8 cellular contexts compared by ENCODE assay signal in the genomic region with DNA sequence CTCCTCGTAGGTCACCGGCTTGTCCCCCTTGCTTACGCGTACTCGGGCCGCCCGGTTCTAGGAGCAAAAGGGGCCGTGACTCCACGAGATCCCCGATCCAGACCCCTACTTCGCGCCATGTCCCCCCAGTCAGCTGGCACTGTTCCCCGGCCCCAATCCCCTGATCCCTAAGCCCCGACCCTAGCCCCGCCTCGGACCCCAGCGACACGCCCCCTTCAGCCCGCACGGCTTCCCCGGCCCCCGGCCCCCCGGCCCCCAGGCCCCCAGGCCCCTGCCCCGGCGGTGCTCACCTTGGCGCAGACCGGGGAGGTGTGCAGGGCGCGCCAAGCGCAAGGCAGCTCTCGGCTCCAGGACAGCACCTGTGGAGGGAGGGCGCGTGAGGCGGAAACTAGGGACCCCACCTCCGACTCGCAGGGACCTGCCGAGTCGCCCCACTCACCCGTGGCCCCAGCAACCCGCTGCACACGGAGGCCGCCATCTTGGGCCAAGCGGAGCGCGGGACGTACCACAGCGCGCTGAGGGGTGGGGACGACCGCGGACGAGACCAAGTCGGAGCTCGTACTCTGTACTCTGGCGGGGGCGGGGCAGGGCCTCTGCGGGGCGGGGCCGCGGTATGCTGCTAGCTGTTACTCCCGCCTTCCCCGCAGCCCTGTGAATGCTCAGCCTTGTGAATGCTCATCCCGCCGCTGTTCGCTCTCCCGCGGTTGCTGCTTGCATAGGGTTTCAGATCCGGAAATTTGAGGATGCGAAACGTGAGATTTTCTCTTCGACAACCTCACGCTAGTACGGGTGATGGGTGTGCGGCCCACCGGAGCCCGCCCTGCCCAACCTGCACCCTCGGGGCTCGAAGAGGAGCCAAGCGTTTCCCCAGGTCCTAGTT. TPM values are rescaled to one million over a fixed set of nuclear protein-coding genes. Genes with fewer than 3 reads are reported as not detected.
DNase-seq lines count a peak whose midpoint lies in the region; ATAC-seq and TF ChIP-seq lines count a peak whose summit lies in the region.

Gene MRPS24, minus strand, starts transcription at position 500 of the 880 bp plus-strand sequence. Its CDS starts 22 bp downstream, at position 478.

- H3K9me3 ChIP-seq in hepatocyte (ENCODE audit: low read depth) (no peaks in the 10 kb centered on the region), aorta (ENCODE audit: control insufficient read depth, low read length) (no peaks in the 10 kb centered on the region)

- no peaks in the 10 kb centered on the region for H3K36me3 ChIP-seq in hepatocyte (replicated peaks; ENCODE audit: insufficient read depth, low read depth)
- peaks cover 0 to 4% of the 10 kb centered on the region in 2 donors for H3K36me3 ChIP-seq in aorta (ENCODE audit: control insufficient read depth in 1 of 2, insufficient read depth in 2 of 2, low read length in 1 of 2)

- H3K4me3 ChIP-seq in hepatocyte (peak within 1 kb of the TSS; percentile 57), aorta (ENCODE audit: low read length in 2 of 2) (peak within 1 kb of the TSS; percentile 87 to 89)

- WGBS in hepatocyte (ENCODE audit: low lambda C conversion rate, missing lambda C conversion rate) = 1% methylated on average over 43 of the region's 79 CpGs
- 0 to 1% methylated on average over 77 to 79 of the region's 79 CpGs for WGBS in aorta, 2 donors

- ATAC-seq in GM18517 (IDR thresholded peaks at IDR 0.05; ENCODE audit: unreplicated experiment) (peak; percentile 84), HG03039 (IDR thresholded peaks at IDR 0.05; ENCODE audit: unreplicated experiment) (peak; percentile 91), aorta (ENCODE audit: low FRiP score) (peak; percentile 98)

- DNase-seq in NCI-H2081 treated with DMSO at 0.1 percent for 48 hours (lab: John Stamatoyannopoulos, UW) = peak; percentile 73
- DNase-seq in T1000 (lab: John Stamatoyannopoulos, UW) = peak; percentile 85
- peak; percentile 97 for DNase-seq in astrocyte of the hippocampus (ENCODE audit: low read depth, low spot score)
- DNase-seq in hepatocyte (ENCODE audit: low spot score) = peak; percentile 97
- peak; percentile 75 for DNase-seq in renal cortical epithelial cell (ENCODE audit: low read depth)
- DNase-seq in aorta = peak; percentile 96 to 98

- no peak for TF ChIP-seq CTCF in hepatocyte (IDR thresholded peaks at IDR 0.05; ENCODE audit: poor library complexity)

- peak within 1 kb of the TSS; percentile 82 for H2AFZ ChIP-seq in hepatocyte

- no peaks in the 10 kb centered on the region for H4K20me1 ChIP-seq in hepatocyte (ENCODE audit: insufficient read depth, poor library complexity, severe bottlenecking)

- no peaks in the 10 kb centered on the region for H3K9me2 ChIP-seq in hepatocyte (replicated peaks; ENCODE audit: insufficient read depth)

- no peaks in the 10 kb centered on the region for H3K27me3 ChIP-seq in hepatocyte
- H3K27me3 ChIP-seq in aorta (ENCODE audit: control insufficient read depth in 1 of 2, insufficient read depth in 2 of 2, low read length in 1 of 2) = no peaks in the 10 kb centered on the region

- intact Hi-C loops in aorta (cut with DNase I) = loop anchor here in 1 of 2 donors (2.0 to 5.0 kb wide), 2 partner anchors 33 to 58 kb away; partner anchors contain the start of gene UBE2D4

- H3K4me1 ChIP-seq in hepatocyte (ENCODE audit: insufficient read depth) (peaks cover 20% of the 10 kb centered on the region), aorta (ENCODE audit: control insufficient read depth in 1 of 2, insufficient read depth in 2 of 2, low read length in 2 of 2) (no peaks in the 10 kb centered on the region)

- H3K4me2 ChIP-seq in hepatocyte = peak within 1 kb of the TSS; percentile 83

- H3K79me2 ChIP-seq in hepatocyte = no peaks in the 10 kb centered on the region

- H3K27ac ChIP-seq in hepatocyte = peak within 1 kb of the TSS; percentile 92
- H3K27ac ChIP-seq in aorta (ENCODE audit: low read depth in 1 of 2, low read length in 2 of 2) = peak within 1 kb of the TSS; percentile 76 to 88

RNA-seq across cellular contexts. Expression of gene MRPS24, which starts in this region (rescaled TPM):
- 72.4 and 93.2 TPM in 2 replicates for total RNA-seq in hepatocyte
- polyA plus RNA-seq in hepatocyte = 138 and 150 TPM in 2 replicates
- total RNA-seq in renal cortical epithelial cell = 55.3 and 127 TPM in 2 replicates
- total RNA-seq in aorta = 10 to 100 TPM; 53.6 to 55.4 TPM
- 100 to 1,000 TPM; 112 TPM for polyA plus RNA-seq in aorta

Comparison
In these comparisons a context has a peak if more than half of its experiments do, and no peak if none do; other contexts are left out.
1. Peak in every context shown above with its lines: DNase-seq, ATAC-seq, H3K4me3 ChIP-seq and H3K27ac ChIP-seq.